Comparison of ENCODE assay signal across 1 cellular context in genomic region chr2:99491066-99491461, GRCh38.
TF ChIP-seq lines count a peak whose summit lies in the region.
"Not testable (repeated sequence)": the region's sequence is repeated elsewhere in the genome, so short reads cannot be mapped to it uniquely, and the experiment has no call there.

No MANE protein-coding gene starts in this region.

TF ChIP-seq in HepG2, 621 proteins besides CTCF, POLR2A, EP300 and RAD21:
- peak; percentile 69; the same call in 1 of the 2 replicates for TF ChIP-seq ATF7 (IDR thresholded peaks at IDR 0.05)
- TF ChIP-seq ATF7 (CRISPR knock-in tag; IDR thresholded peaks at IDR 0.05) = not testable (repeated sequence)
- 0 out of 2 replicates have a peak, but pooled peaks have one; percentile 34 for TF ChIP-seq ZBTB38 (CRISPR knock-in tag; IDR thresholded peaks at IDR 0.05)
- peak; percentile 63; the same call in 1 of the 2 replicates for TF ChIP-seq ZNF460 (CRISPR knock-in tag; IDR thresholded peaks at IDR 0.05; ENCODE audit: borderline replicate concordance)
- 0 out of 2 replicates have a peak, but pooled peaks have one; percentile 5 for TF ChIP-seq ZNF136 (CRISPR knock-in tag; IDR thresholded peaks at IDR 0.05; ENCODE audit: low read depth)
- peak; percentile 57; the same call in 1 of the 2 replicates for TF ChIP-seq CEBPB (IDR thresholded peaks at IDR 0.05; ENCODE audit: borderline replicate concordance, low read depth, low read length)
